ENCODE assay signal across 21 cellular contexts in genomic region chr4:1600811-1601532, GRCh38.
DNase-seq lines count a peak whose midpoint lies in the region; ATAC-seq and TF ChIP-seq lines count a peak whose summit lies in the region.
"Had no signal": no experiment of that assay in that cellular context is flagged by ENCODE, and none has a peak within 500 bp of the region (broad histone marks: within the 10 kb centered on the region; RNA-seq: fewer than 3 reads in every experiment).

No MANE protein-coding gene starts in this region.

- H3K4me1 ChIP-seq in spleen: peaks cover 0 to 6% (median 0%) of the 10 kb centered on the region in 6 donors
- no peaks in the 10 kb centered on the region for H3K4me1 ChIP-seq in HAP-1
- H3K4me1 ChIP-seq: body of pancreas, gastroesophageal sphincter had no signal

- 78 to 92% (median 82%) methylated on average over 11 to 27 of the region's 27 CpGs for WGBS in spleen, 5 donors

- in situ Hi-C loops in HAP-1 (cut with MboI; ENCODE audit: low sequenced_read_pairs): no loop called here

- peaks cover 0 to 91% (median 0%) of the 10 kb centered on the region in 7 donors for H3K27me3 ChIP-seq in spleen (replicated peaks in 1 of 7)
- H3K27me3 ChIP-seq in HAP-1 (ENCODE audit: low read depth): peaks cover 18% of the 10 kb centered on the region; the same call in 1 of the 2 replicates
- H3K27me3 ChIP-seq: body of pancreas had no signal

- peak; percentile 53 for DNase-seq in activated effector memory CD4-positive, alpha-beta T cell treated with anti-CD3 and anti-CD28 coated beads, Interleukin-2, amount 50 U/mL, for 16 hours
- DNase-seq in activated effector memory CD4-positive, alpha-beta T cell treated with Interleukin-2 at 50 U/mL for 16 hours: no peak
- DNase-seq in NCI-H82 treated with DMSO at 0.1 percent for 48 hours (lab: John Stamatoyannopoulos, UW; ENCODE audit: unreplicated experiment) (peak; percentile 81), iPS-NIHi11 (ENCODE audit: low spot score) (peak; percentile 12), spleen (peak; percentile 66), NCI-H1105 (lab: John Stamatoyannopoulos, UW) (no peak), HAP-1 (ENCODE audit: low spot score in 2 of 2) (no peak)
- DNase-seq: activated CD4-positive, alpha-beta T cell treated with anti-CD3 and anti-CD28 coated beads for 36 hours; activated T-cell treated with anti-CD3 and anti-CD28 coated beads, Interleukin-2, amount 50 U/mL, for 24 hours; body of pancreas; mammary epithelial cell; NCI-H1417; NCI-H2029 treated with DMSO at 0.1 percent for 48 hours; NCI-H345; NCI-H774 had no signal

- no peak for TF ChIP-seq POLR2A in spleen (IDR thresholded peaks at IDR 0.05)

- no peak for ATAC-seq in SK-N-SH treated with all-trans-retinoic acid at 6 μM for 48 hours
- ATAC-seq: activated CD4-positive, alpha-beta T cell treated with anti-CD3 and anti-CD28 coated beads for 36 hours; body of pancreas; gastroesophageal sphincter; HCT116; K562 had no signal

- no peak for TF ChIP-seq CTCF in spleen (IDR thresholded peaks at IDR 0.05 in 8 of 11, conservative IDR thresholded peaks at IDR 0.05 in 3 of 11)

- H3K4me3 ChIP-seq in spleen: no peak overlapping the region
- no peak overlapping the region for H3K4me3 ChIP-seq in HAP-1
- H3K4me3 ChIP-seq: body of pancreas, gastroesophageal sphincter, K562, tibial nerve had no signal

- H3K27ac ChIP-seq in spleen: no peak overlapping the region
- H3K27ac ChIP-seq: body of pancreas, gastroesophageal sphincter, RWPE1, tibial nerve had no signal

- peaks cover 0 to 5% (median 0%) of the 10 kb centered on the region in 8 donors for H3K9me3 ChIP-seq in spleen
- no peaks in the 10 kb centered on the region for H3K9me3 ChIP-seq in HAP-1
- H3K9me3 ChIP-seq: body of pancreas, gastroesophageal sphincter, tibial nerve had no signal

- intact Hi-C loops in spleen (cut with DNase I; ENCODE audit: low total_unique reads): no loop called here

- H3K36me3 ChIP-seq in spleen (no peaks in the 10 kb centered on the region), HAP-1 (replicated peaks) (no peaks in the 10 kb centered on the region)
- H3K36me3 ChIP-seq: gastroesophageal sphincter, tibial nerve had no signal

TF ChIP-seq in SK-N-SH treated with all-trans-retinoic acid at 6 μM for 48 hours, 23 proteins besides CTCF, POLR2A, EP300 and RAD21:
- TF ChIP-seq BACH2 (CRISPR knock-in tag; IDR thresholded peaks at IDR 0.05; ENCODE audit: borderline replicate concordance) (no peak), ZFP30 (CRISPR knock-in tag; IDR thresholded peaks at IDR 0.05) (no peak), ISL1 (CRISPR knock-in tag; IDR thresholded peaks at IDR 0.05) (no peak), ARNTL (CRISPR knock-in tag; IDR thresholded peaks at IDR 0.05; ENCODE audit: borderline replicate concordance, low read depth) (no peak), TOX (CRISPR knock-in tag; IDR thresholded peaks at IDR 0.05; ENCODE audit: borderline replicate concordance) (no peak), SNAI2 (CRISPR knock-in tag; IDR thresholded peaks at IDR 0.05) (no peak), TCF4 (CRISPR knock-in tag; IDR thresholded peaks at IDR 0.05; ENCODE audit: borderline replicate concordance) (no peak), RARB (CRISPR knock-in tag; IDR thresholded peaks at IDR 0.05) (no peak), OSR1 (CRISPR knock-in tag; IDR thresholded peaks at IDR 0.05) (no peak), ZNF70 (CRISPR knock-in tag; IDR thresholded peaks at IDR 0.05) (no peak), ZFP3 (CRISPR knock-in tag; IDR thresholded peaks at IDR 0.05) (no peak), PPARA (CRISPR knock-in tag; IDR thresholded peaks at IDR 0.05; ENCODE audit: borderline replicate concordance) (no peak), TSHZ2 (CRISPR knock-in tag; IDR thresholded peaks at IDR 0.05) (no peak), ZNF8 (CRISPR knock-in tag; IDR thresholded peaks at IDR 0.05) (no peak), ZC3H10 (CRISPR knock-in tag; IDR thresholded peaks at IDR 0.05) (no peak), PATZ1 (CRISPR knock-in tag; IDR thresholded peaks at IDR 0.05; ENCODE audit: borderline replicate concordance) (no peak), ZNF565 (CRISPR knock-in tag; conservative IDR thresholded peaks at IDR 0.05; ENCODE audit: low read depth) (no peak), ESRRG (CRISPR knock-in tag; IDR thresholded peaks at IDR 0.05) (no peak), CREB5 (CRISPR knock-in tag; IDR thresholded peaks at IDR 0.05; ENCODE audit: low read depth) (no peak)
TF ChIP-seq in SK-N-SH treated with all-trans-retinoic acid at 6 μM for 48 hours: peak in this region for 0.

Comparison
In these comparisons a context has a peak if more than half of its experiments do, and no peak if none do; other contexts are left out.
1. DNase-seq: peak in activated effector memory CD4-positive, alpha-beta T cell treated with anti-CD3 and anti-CD28 coated beads, Interleukin-2, amount 50 U/mL, for 16 hours (single experiment), NCI-H82 treated with DMSO at 0.1 percent for 48 hours (single experiment), iPS-NIHi11 (single experiment) and spleen (single experiment); none in activated effector memory CD4-positive, alpha-beta T cell treated with Interleukin-2 at 50 U/mL for 16 hours (single experiment), NCI-H1105 (single experiment) and HAP-1 (0 of 2).